Comparison of ENCODE assay signal across 19 cellular contexts in genomic region chr9:113931140-113931539, GRCh38.
"Had no signal": no experiment of that assay in that cellular context is flagged by ENCODE, and none has a peak within 500 bp of the region (broad histone marks: within the 10 kb centered on the region; RNA-seq: fewer than 3 reads in every experiment).

No MANE protein-coding gene starts in this region.

- H3K27ac ChIP-seq: breast epithelium, ovary, right lobe of liver, vagina had no signal

- ATAC-seq: activated CD4-positive, alpha-beta T cell treated with anti-CD3 and anti-CD28 coated beads for 36 hours; activated T-cell treated with anti-CD3 and anti-CD28 coated beads, Interleukin-2, amount 50 U/mL, for 72 hours; naive thymus-derived CD8-positive, alpha-beta T cell; right lobe of liver; T-cell; WTC11 had no signal

- H3K27me3 ChIP-seq: breast epithelium, ovary, right lobe of liver, vagina had no signal

- H3K4me3 ChIP-seq: breast epithelium, ovary, right lobe of liver, vagina had no signal

- DNase-seq: activated CD4-positive, alpha-beta memory T cell treated with anti-CD3 and anti-CD28 coated beads, Interleukin-2, amount 10 ng/mL, durations not matched to agents 7 days and 5 days; activated CD4-positive, alpha-beta T cell treated with anti-CD3 and anti-CD28 coated beads for 36 hours; activated gamma-delta T cell; activated T-cell treated with anti-CD3 and anti-CD28 coated beads, Interleukin-2, amount 50 U/mL, for 72 hours; dermis blood vessel endothelial cell; foreskin melanocyte; hypothalamus; mesendoderm; naive thymus-derived CD8-positive, alpha-beta T cell; ovary; right lobe of liver; small intestine; stimulated activated CD4-positive, alpha-beta T cell treated with anti-CD3 and anti-CD28 coated beads, Interleukin-15, amount 100 ng/mL, for 24 hours; stimulated activated CD4-positive, alpha-beta T cell treated with anti-CD3 and anti-CD28 coated beads, Interleukin-2, amount 100 ng/mL, for 48 hours; T-cell; trophoblast cell had no signal
